Comparison of ENCODE assay signal across 1 cellular context in genomic region chr4:1201851-1202525, GRCh38.
TF ChIP-seq lines count a peak whose summit lies in the region.

No MANE protein-coding gene starts in this region.

TF ChIP-seq in HepG2, 621 proteins besides CTCF, POLR2A, EP300 and RAD21 (continued from another document):
- TF ChIP-seq ZFP91 (CRISPR knock-in tag; IDR thresholded peaks at IDR 0.05; ENCODE audit: borderline replicate concordance) (no peak), SIX1 (CRISPR knock-in tag; IDR thresholded peaks at IDR 0.05; ENCODE audit: borderline replicate concordance) (no peak), ZNF574 (CRISPR knock-in tag; IDR thresholded peaks at IDR 0.05) (no peak), MAFK (conservative IDR thresholded peaks at IDR 0.05 in 1 of 2, IDR thresholded peaks at IDR 0.05 in 1 of 2; ENCODE audit: low read length in 2 of 2) (peak; percentile 93 to 94)
